In genomic region chr3:137347817-137348368, GRCh38 we compare ENCODE assay signal across 25 cellular contexts.
"Had no signal": no experiment of that assay in that cellular context is flagged by ENCODE, and none has a peak within 500 bp of the region (broad histone marks: within the 10 kb centered on the region; RNA-seq: fewer than 3 reads in every experiment).

No MANE protein-coding gene starts in this region.

- H3K36me3 ChIP-seq: breast epithelium, spleen, suprapubic skin, tibial artery, upper lobe of right lung had no signal

- H3K36me3 Mint-ChIP-seq: activated naive CD4-positive, alpha-beta T cell treated with anti-CD3 and anti-CD28 coated beads, Interleukin-2, amount 50 U/mL, for 72 hours; naive thymus-derived CD4-positive, alpha-beta T cell; WTC11 had no signal

- DNase-seq: activated CD4-positive, alpha-beta T cell treated with anti-CD3 and anti-CD28 coated beads for 1 hour; activated CD4-positive, alpha-beta T cell treated with anti-CD3 and anti-CD28 coated beads, Interleukin-2, amount 10 ng/mL, durations not matched to agents 7 days and 5 days; activated CD8-positive, alpha-beta T cell treated with anti-CD3 and anti-CD28 coated beads for 36 hours; activated gamma-delta T cell treated with Interleukin-2 at 50 U/mL for 16 hours; activated T-cell treated with anti-CD3 and anti-CD28 coated beads, Interleukin-2, amount 50 U/mL, for 4 hours; dermis blood vessel endothelial cell; effector memory CD4-positive, alpha-beta T cell; head of caudate nucleus; hippocampal formation; left cardiac atrium; midbrain; naive thymus-derived CD4-positive, alpha-beta T cell; right cardiac atrium; spleen; stimulated activated naive CD4-positive, alpha-beta T cell; T-helper 2 cell; tibial artery; upper lobe of right lung had no signal

- H3K27me3 ChIP-seq: breast epithelium, spleen, suprapubic skin, tibial artery, upper lobe of right lung had no signal

- H3K4me3 Mint-ChIP-seq: activated CD4-positive, alpha-beta T cell treated with anti-CD3 and anti-CD28 coated beads, Interleukin-2, amount 10 ng/mL, durations not matched to agents 7 days and 5 days; activated CD8-positive, alpha-beta T cell treated with anti-CD3 and anti-CD28 coated beads for 36 hours; activated T-cell treated with anti-CD3 and anti-CD28 coated beads, Interleukin-2, amount 50 U/mL, for 4 hours; activated T-helper 17 cell treated with anti-CD3 and anti-CD28 coated beads, Interleukin-2, amount 50 U/mL, for 72 hours; central memory CD8-positive, alpha-beta T cell; naive thymus-derived CD4-positive, alpha-beta T cell; neural crest cell; WTC11 had no signal

- H3K4me3 ChIP-seq: breast epithelium, spleen, suprapubic skin, tibial artery, upper lobe of right lung had no signal

- ATAC-seq: activated CD8-positive, alpha-beta T cell treated with anti-CD3 and anti-CD28 coated beads for 36 hours; activated naive CD4-positive, alpha-beta T cell treated with anti-CD3 and anti-CD28 coated beads, Interleukin-2, amount 50 U/mL, for 72 hours; activated T-cell treated with anti-CD3 and anti-CD28 coated beads, Interleukin-2, amount 50 U/mL, for 4 hours; activated T-helper 17 cell treated with anti-CD3 and anti-CD28 coated beads, Interleukin-2, amount 50 U/mL, for 72 hours; left cardiac atrium; naive thymus-derived CD4-positive, alpha-beta T cell; right cardiac atrium; upper lobe of right lung had no signal

- H3K4me1 ChIP-seq: breast epithelium, spleen, suprapubic skin, tibial artery, upper lobe of right lung had no signal

- H3K4me1 Mint-ChIP-seq: activated CD4-positive, alpha-beta T cell treated with anti-CD3 and anti-CD28 coated beads, Interleukin-2, amount 10 ng/mL, durations not matched to agents 7 days and 5 days; activated T-helper 17 cell treated with anti-CD3 and anti-CD28 coated beads, Interleukin-2, amount 50 U/mL, for 72 hours; central memory CD8-positive, alpha-beta T cell had no signal

- H3K27ac ChIP-seq: breast epithelium, spleen, suprapubic skin, tibial artery, upper lobe of right lung had no signal

- H3K27me3 Mint-ChIP-seq: activated CD4-positive, alpha-beta T cell treated with anti-CD3 and anti-CD28 coated beads, Interleukin-2, amount 10 ng/mL, durations not matched to agents 7 days and 5 days; activated CD8-positive, alpha-beta T cell treated with anti-CD3 and anti-CD28 coated beads for 36 hours; activated T-helper 17 cell treated with anti-CD3 and anti-CD28 coated beads, Interleukin-2, amount 50 U/mL, for 72 hours; central memory CD8-positive, alpha-beta T cell had no signal

- H3K27ac Mint-ChIP-seq: activated CD4-positive, alpha-beta T cell treated with anti-CD3 and anti-CD28 coated beads, Interleukin-2, amount 10 ng/mL, durations not matched to agents 7 days and 5 days; activated CD8-positive, alpha-beta T cell treated with anti-CD3 and anti-CD28 coated beads for 36 hours; activated naive CD4-positive, alpha-beta T cell treated with anti-CD3 and anti-CD28 coated beads, Interleukin-2, amount 50 U/mL, for 72 hours; activated T-helper 17 cell treated with anti-CD3 and anti-CD28 coated beads, Interleukin-2, amount 50 U/mL, for 72 hours; naive thymus-derived CD4-positive, alpha-beta T cell; WTC11 had no signal

- H3K9me3 Mint-ChIP-seq: activated CD4-positive, alpha-beta T cell treated with anti-CD3 and anti-CD28 coated beads, Interleukin-2, amount 10 ng/mL, durations not matched to agents 7 days and 5 days; activated CD8-positive, alpha-beta T cell treated with anti-CD3 and anti-CD28 coated beads for 36 hours had no signal

- H3K9me3 ChIP-seq: breast epithelium, suprapubic skin, tibial artery, upper lobe of right lung had no signal
